ENCODE assay signal across 8 cellular contexts in the genomic region with DNA sequence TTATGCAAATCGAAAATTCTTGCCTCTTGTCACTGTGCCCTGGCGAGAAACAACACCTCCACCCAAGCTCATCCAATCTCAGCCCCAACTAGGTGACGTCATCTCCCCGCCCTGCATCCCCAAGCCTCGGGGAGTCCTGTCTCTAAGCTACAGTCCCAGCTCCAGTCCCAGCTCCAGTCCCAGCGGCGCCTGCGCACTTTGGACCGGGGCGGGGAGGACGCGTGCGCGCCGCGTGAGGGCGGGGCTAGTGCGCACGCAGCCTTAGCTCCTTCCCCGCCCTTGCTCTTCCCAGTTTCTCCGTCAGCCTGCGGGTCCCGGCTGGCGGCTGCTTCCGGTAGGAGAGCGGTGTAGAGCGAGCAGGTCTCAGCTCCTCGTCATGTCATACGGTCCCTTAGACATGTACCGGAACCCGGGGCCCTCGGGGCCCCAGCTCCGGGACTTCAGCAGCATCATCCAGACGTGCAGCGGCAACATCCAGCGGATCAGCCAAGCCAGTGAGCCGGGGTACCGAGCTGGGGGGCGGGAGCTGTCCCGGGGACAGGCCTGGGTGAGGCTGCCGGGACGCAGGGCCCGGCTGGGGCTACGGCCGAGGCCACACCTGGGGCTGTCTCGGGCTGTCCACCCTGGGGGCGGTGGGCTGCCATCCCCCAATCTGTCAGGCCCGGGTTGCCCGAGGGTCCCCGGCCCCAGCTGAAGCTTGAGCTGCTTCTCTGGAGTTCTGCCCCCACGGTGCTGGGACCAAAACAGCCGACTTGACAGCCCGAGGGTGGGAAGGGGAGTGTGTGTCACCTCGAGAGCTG. TPM values are rescaled to one million over a fixed set of nuclear protein-coding genes. Genes with fewer than 3 reads are reported as not detected.
DNase-seq lines count a peak whose midpoint lies in the region; ATAC-seq and TF ChIP-seq lines count a peak whose summit lies in the region.

A gene (plus strand): TSS at position 288 of the 800 bp plus-strand sequence. CDS start 89 bp downstream, at position 377.

- peaks cover 25% of the 10 kb centered on the region for H3K4me1 ChIP-seq in Karpas-422 (ENCODE audit: low read length)
- peaks cover 14 to 46% (median 38%) of the 10 kb centered on the region in 4 donors for H3K4me1 ChIP-seq in esophagus muscularis mucosa

- peak; percentile 92 for ATAC-seq in GM21825 (IDR thresholded peaks at IDR 0.05; ENCODE audit: unreplicated experiment)

- H3K27ac ChIP-seq in Karpas-422 (ENCODE audit: low read length) (peak within 1 kb of the TSS; percentile 91), esophagus muscularis mucosa (replicated peaks in 1 of 4) (peak within 1 kb of the TSS; percentile 89 to 96 (median 96))

- H3K36me3 ChIP-seq in Karpas-422 (ENCODE audit: insufficient read depth, low read length) (0 out of 2 replicates have a peak, but pooled peaks cover 5% of the 10 kb centered on the region), esophagus muscularis mucosa (peaks cover 0 to 13% (median 5%) of the 10 kb centered on the region in 4 donors)

- DNase-seq in DMS79 treated with DMSO at 0.1 percent for 48 hours (lab: John Stamatoyannopoulos, UW) (peak; percentile 99), Karpas-422 (peak; percentile 100), RKO (ENCODE audit: low spot score) (peak; percentile 96), activated T-helper 1 cell treated with Interleukin-2 at 50 U/mL for 16 hours (ENCODE audit: low read depth) (peak; percentile 96), esophagus muscularis mucosa (ENCODE audit: extremely low spot score) (peak; percentile 100), myocyte (ENCODE audit: low read depth) (peak; percentile 99)
- DNase-seq in stimulated activated CD8-positive, alpha-beta memory T cell treated with anti-CD3 and anti-CD28 coated beads, Interleukin-7, amount 100 ng/mL, for 48 hours (ENCODE audit: extremely low read depth in 1 of 2, low read depth in 1 of 2), result peak; percentile 98 to 99

- no peaks in the 10 kb centered on the region for H3K27me3 ChIP-seq in Karpas-422 (ENCODE audit: low read length)
- H3K27me3 ChIP-seq in esophagus muscularis mucosa, result no peaks in the 10 kb centered on the region

- H2AFZ ChIP-seq in Karpas-422 (ENCODE audit: low read length), result peak within 1 kb of the TSS; percentile 91

- 0% methylated on average over 13 of the region's 54 CpGs for WGBS in esophagus muscularis mucosa

- intact Hi-C loops in esophagus muscularis mucosa (cut with DNase I), result loop anchor here (5.0 kb wide), 1 partner anchor 46 kb away; a partner anchor contains a TSS

- H3K9me3 ChIP-seq in Karpas-422 (ENCODE audit: low read length) (no peaks in the 10 kb centered on the region), esophagus muscularis mucosa (no peaks in the 10 kb centered on the region)

- peaks cover 50% of the 10 kb centered on the region for H3K79me2 ChIP-seq in Karpas-422 (ENCODE audit: low read length)

- H3K4me3 ChIP-seq in Karpas-422 (ENCODE audit: low read length) (peak within 1 kb of the TSS; percentile 81), esophagus muscularis mucosa (peak within 1 kb of the TSS; percentile 77 to 86 (median 81))

- H3K4me2 ChIP-seq in Karpas-422 (ENCODE audit: low read depth, low read length, poor library complexity, severe bottlenecking), result peak within 1 kb of the TSS; percentile 80

- no peaks in the 10 kb centered on the region; the same call in 1 of the 2 replicates for H4K20me1 ChIP-seq in Karpas-422 (ENCODE audit: insufficient read depth, low read depth, low read length)

- peak within 1 kb of the TSS; percentile 96 for H3K9ac ChIP-seq in Karpas-422 (ENCODE audit: low read length)

- no peaks in the 10 kb centered on the region for H3K9me2 ChIP-seq in Karpas-422 (replicated peaks; ENCODE audit: insufficient read depth, low read length)

- no peak for TF ChIP-seq EP300 in esophagus muscularis mucosa (IDR thresholded peaks at IDR 0.05)

- TF ChIP-seq CTCF in esophagus muscularis mucosa (IDR thresholded peaks at IDR 0.05), result peak in 1 of 3 experiments; percentile 9

- peak; percentile 85 for TF ChIP-seq POLR2A in esophagus muscularis mucosa (IDR thresholded peaks at IDR 0.05; ENCODE audit: low read depth)

RNA-seq across cellular contexts. Expression of the gene that starts here (rescaled TPM):
- total RNA-seq in Karpas-422 (2014; rRNA removed; shearing (Covaris generic); ENCODE audit: low replicate concordance), result 27.9 and 39.9 TPM in 2 replicates
- total RNA-seq in esophagus muscularis mucosa, result 10 to 100 TPM; 44.0 to 76.7 (median 56.1) TPM
- total RNA-seq in myocyte, result 42.1 and 43.0 TPM in 2 replicates
- 22.1 TPM for polyA plus RNA-seq in myocyte (2012)

Comparison
In these comparisons a context has a peak if more than half of its experiments do, and no peak if none do; other contexts are left out.
1. Peak in every context shown above with its lines: DNase-seq, ATAC-seq, H3K4me3 ChIP-seq and H3K27ac ChIP-seq.